In the genomic region with DNA sequence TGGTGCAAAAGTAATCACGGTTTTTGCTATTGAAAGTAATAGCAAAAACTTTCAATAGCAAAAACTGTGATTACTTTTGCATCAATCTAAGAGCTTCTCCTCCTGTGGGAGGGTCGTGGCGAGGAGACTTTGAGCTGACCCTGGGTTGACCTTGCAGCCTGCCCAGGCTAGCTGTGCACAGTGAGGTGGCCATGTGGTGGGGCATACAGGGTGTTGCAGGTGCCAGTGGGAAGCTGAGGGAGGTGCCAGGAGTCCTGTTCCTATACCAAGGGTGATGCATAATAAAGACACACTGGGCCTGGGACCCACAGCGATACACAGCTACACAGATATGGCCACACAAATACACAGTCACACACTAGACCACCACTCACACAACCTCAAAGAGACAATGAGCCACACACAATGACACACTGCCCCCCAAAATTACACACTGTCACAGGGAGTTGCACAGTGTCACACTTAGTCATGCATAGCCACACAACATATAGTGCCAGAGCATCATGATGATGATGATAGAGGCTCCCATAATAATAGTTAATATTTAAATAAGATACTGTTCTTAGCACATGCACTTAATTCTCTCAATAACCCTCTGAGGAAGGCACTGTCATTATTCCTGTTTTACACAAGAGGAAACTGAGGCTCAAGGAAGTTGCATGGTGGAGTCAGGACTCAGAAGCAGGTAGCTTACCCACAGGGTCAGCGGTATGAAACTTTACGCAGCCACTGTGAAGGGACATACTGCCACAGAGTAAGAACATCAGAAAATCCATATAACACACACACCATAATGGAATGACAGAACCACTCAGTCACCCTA, we compare ENCODE assay signal across 10 cellular contexts. TPM values are rescaled to one million over a fixed set of nuclear protein-coding genes. Genes with fewer than 3 reads are reported as not detected.
DNase-seq lines count a peak whose midpoint lies in the region; ATAC-seq and TF ChIP-seq lines count a peak whose summit lies in the region.
"Had no signal": no experiment of that assay in that cellular context is flagged by ENCODE, and none has a peak within 500 bp of the region (broad histone marks: within the 10 kb centered on the region; RNA-seq: fewer than 3 reads in every experiment).

No MANE protein-coding gene starts in this region.

- no peaks in the 10 kb centered on the region for H3K9me3 Mint-ChIP-seq in CD8-positive, alpha-beta memory T cell
- H3K9me3 Mint-ChIP-seq in osteocyte (ENCODE audit: unreplicated experiment), result no peaks in the 10 kb centered on the region

- no peak for ATAC-seq in GM18502 (IDR thresholded peaks at IDR 0.05; ENCODE audit: poor library complexity, unreplicated experiment)
- no peak for ATAC-seq in GM21515 (IDR thresholded peaks at IDR 0.05; ENCODE audit: unreplicated experiment)

- TF ChIP-seq CTCF in OCI-LY7 (conservative IDR thresholded peaks at IDR 0.05; ENCODE audit: low read length) (no peak), osteocyte (IDR thresholded peaks at IDR 0.05) (no peak)

- peak overlapping the region; percentile 80 for H3K4me2 ChIP-seq in OCI-LY7 (ENCODE audit: low read length)

- peak overlapping the region; percentile 82 for H3K27ac ChIP-seq in CD8-positive, alpha-beta memory T cell (ENCODE audit: low read depth, low read length)
- H3K27ac ChIP-seq in OCI-LY7 (ENCODE audit: low read depth, low read length, poor library complexity, severe bottlenecking), result no peak overlapping the region

- H3K27ac Mint-ChIP-seq in CD8-positive, alpha-beta memory T cell, result peak overlapping the region; percentile 77 to 99 (median 94)
- H3K27ac Mint-ChIP-seq in osteocyte (ENCODE audit: unreplicated experiment), result no peak overlapping the region

- H3K4me3 Mint-ChIP-seq in CD8-positive, alpha-beta memory T cell, result peak overlapping the region; percentile 85 to 96 (median 92)
- H3K4me3 Mint-ChIP-seq in osteocyte (ENCODE audit: unreplicated experiment), result peak overlapping the region; percentile 97

- H3K36me3 ChIP-seq in CD8-positive, alpha-beta memory T cell (ENCODE audit: insufficient read depth, low read length), result no peaks in the 10 kb centered on the region
- no peaks in the 10 kb centered on the region for H3K36me3 ChIP-seq in OCI-LY7 (ENCODE audit: insufficient read depth, low read length)

- no peaks in the 10 kb centered on the region for H3K9me3 ChIP-seq in CD8-positive, alpha-beta memory T cell (ENCODE audit: low read length)
- H3K9me3 ChIP-seq in OCI-LY7 (ENCODE audit: low read length), result no peaks in the 10 kb centered on the region

- H3K36me3 Mint-ChIP-seq in CD8-positive, alpha-beta memory T cell, result peaks cover 7 to 40% (median 10%) of the 10 kb centered on the region in 3 donors
- H3K36me3 Mint-ChIP-seq in osteocyte (ENCODE audit: unreplicated experiment), result peaks cover 8% of the 10 kb centered on the region

- intact Hi-C loops in OCI-LY7 (cut with micrococcal nuclease; ENCODE audit: unreplicated experiment), result no loop called here

- H3K4me1 ChIP-seq in CD8-positive, alpha-beta memory T cell (ENCODE audit: insufficient read depth, low read length), result peaks cover 34% of the 10 kb centered on the region
- peaks cover 17% of the 10 kb centered on the region for H3K4me1 ChIP-seq in OCI-LY7 (ENCODE audit: insufficient read depth, low read length, poor library complexity, severe bottlenecking)

- no peaks in the 10 kb centered on the region for H3K79me2 ChIP-seq in OCI-LY7 (ENCODE audit: insufficient read depth, low read depth, low read length)

- no peaks in the 10 kb centered on the region for H3K27me3 ChIP-seq in CD8-positive, alpha-beta memory T cell (ENCODE audit: insufficient read depth, low read length, poor library complexity, severe bottlenecking)

- H4K20me1 ChIP-seq in OCI-LY7 (ENCODE audit: insufficient read depth, low read length), result no peaks in the 10 kb centered on the region

- BruUV-seq in OCI-LY7 (replicated peaks; lab: Mats Ljungman, UMichigan), result no TSS peak

- H3K4me3 ChIP-seq in CD8-positive, alpha-beta memory T cell (ENCODE audit: low read length), result peak overlapping the region; percentile 88
- H3K4me3 ChIP-seq in OCI-LY7 (ENCODE audit: low read depth, low read length, poor library complexity, severe bottlenecking), result peak overlapping the region; percentile 76

- no peaks in the 10 kb centered on the region for H3K9me2 ChIP-seq in OCI-LY7 (ENCODE audit: insufficient read depth, low read length)

- H3K27me3 Mint-ChIP-seq in CD8-positive, alpha-beta memory T cell, result peaks cover 0 to under 1% of the 10 kb centered on the region in 2 donors
- no peaks in the 10 kb centered on the region for H3K27me3 Mint-ChIP-seq in osteocyte (ENCODE audit: unreplicated experiment)

- CTCF ChIA-PET in CD8-positive, alpha-beta memory T cell (lab: Charles Lee), result interaction anchor here (0.9 to 4.1 kb wide), 5 partner anchors 17 to 21 kb away, joined by 3 to 20 read pairs (median 5); partner anchors contain the start of gene DLEC1
- CTCF ChIA-PET in OCI-LY7 (lab: Charles Lee; ENCODE audit: unreplicated experiment), result no interaction called here

- POLR2A ChIA-PET in CD8-positive, alpha-beta memory T cell (lab: Charles Lee), result no interaction called here
- POLR2A ChIA-PET in OCI-LY7 (lab: Charles Lee), result interaction anchor here (0.6 kb wide), 2 partner anchors 51 to 1363 kb away, joined by 3 to 4 read pairs; no protein-coding TSS in a partner anchor

- no peak overlapping the region for H2AFZ ChIP-seq in OCI-LY7 (ENCODE audit: low read length)

- H3K4me1 Mint-ChIP-seq in CD8-positive, alpha-beta memory T cell, result peaks cover 43 to 69% (median 52%) of the 10 kb centered on the region in 3 donors
- H3K4me1 Mint-ChIP-seq in osteocyte (ENCODE audit: unreplicated experiment), result peaks cover 17% of the 10 kb centered on the region

- DNase-seq in CD8-positive, alpha-beta memory T cell, result peak in 1 of 5 donors; percentile 42
- DNase-seq in OCI-LY7 (ENCODE audit: low spot score) (no peak), ecto neural progenitor cell (ENCODE audit: low spot score) (peak; percentile 21), osteocyte (ENCODE audit: extremely low spot score, unreplicated experiment) (no peak), SIG-M5 (lab: John Stamatoyannopoulos, UW) (no peak)
- no peak for DNase-seq in effector CD8-positive, alpha-beta T cell (lab: John Stamatoyannopoulos, UW)
- DNase-seq: NCI-H2171 treated with DMSO at 0.1 percent for 48 hours had no signal

RNA-seq across cellular contexts. Expression of gene PLCD1, which starts 6.3 kb away (rescaled TPM):
- 10 to 100 TPM; 12.8 to 18.5 TPM for total RNA-seq in CD8-positive, alpha-beta memory T cell
- 36.4 TPM for polyA plus RNA-seq in CD8-positive, alpha-beta memory T cell
- total RNA-seq in OCI-LY7 (2014; rRNA removed; shearing (Covaris generic)), result 5.8 and 10.4 TPM in 2 replicates
- total RNA-seq in OCI-LY7 (2022) (7.7 and 11.8 TPM in 2 replicates), osteocyte (21.8 and 22.8 TPM in 2 replicates)

RNA-seq across cellular contexts. Expression of gene DLEC1, which starts 15.9 kb away (rescaled TPM):
- total RNA-seq in CD8-positive, alpha-beta memory T cell, result 1 to 10 TPM; 1.0 to 1.3 TPM
- 0.56 TPM for polyA plus RNA-seq in CD8-positive, alpha-beta memory T cell
- total RNA-seq in OCI-LY7 (2014; rRNA removed; shearing (Covaris generic)), result 0.13 TPM in 1 of 2 replicates, not detected in the other
- total RNA-seq in OCI-LY7 (2022) (0.11 TPM in 1 of 2 replicates, not detected in the other), osteocyte (0.24 and 0.62 TPM in 2 replicates)
- total RNA-seq: epithelial cell of proximal tubule had no signal

RNA-seq across cellular contexts. Expression of gene VILL, which starts 32.5 kb away (rescaled TPM):
- total RNA-seq in CD8-positive, alpha-beta memory T cell, result 10 to 100 TPM; 14.7 to 15.8 TPM
- polyA plus RNA-seq in CD8-positive, alpha-beta memory T cell, result 16.8 TPM
- 23.5 and 24.5 TPM in 2 replicates for total RNA-seq in OCI-LY7 (2014; rRNA removed; shearing (Covaris generic))
- 13.2 and 13.5 TPM in 2 replicates for total RNA-seq in OCI-LY7 (2022)
- total RNA-seq in osteocyte, result 2.3 and 2.7 TPM in 2 replicates
